9 cellular contexts compared by ENCODE assay signal in genomic region chr1:33257759-33258712, GRCh38. TPM values are rescaled to one million over a fixed set of nuclear protein-coding genes. Genes with fewer than 3 reads are reported as not detected.
DNase-seq lines count a peak whose midpoint lies in the region; ATAC-seq, FAIRE-seq and TF ChIP-seq lines count a peak whose summit lies in the region.
"Had no signal": no experiment of that assay in that cellular context is flagged by ENCODE, and none has a peak within 500 bp of the region (broad histone marks: within the 10 kb centered on the region; RNA-seq: fewer than 3 reads in every experiment).

No MANE protein-coding gene starts in this region.

- peaks cover 40% of the 10 kb centered on the region for H4K20me1 ChIP-seq in astrocyte (ENCODE audit: insufficient read depth, low read length)

- no peak for DNase-seq in activated CD4-positive, alpha-beta T cell treated with anti-CD3 and anti-CD28 coated beads for 36 hours
- no peak for DNase-seq in activated CD4-positive, alpha-beta T cell treated with anti-CD3 and anti-CD28 coated beads, Interleukin-2, amount 50 U/mL, for 48 hours
- no peak for DNase-seq in astrocyte (ENCODE audit: low read depth)
- peak in 1 of 2 donors; percentile 54 for DNase-seq in left lung
- no peak for DNase-seq in NOMO-1 treated with dmso at 0.1 percent for 144 hours (lab: John Stamatoyannopoulos, UW; ENCODE audit: unreplicated experiment)
- no peak for DNase-seq in cerebellar nuclear complex (lab: John Stamatoyannopoulos, UW)

- peak overlapping the region; percentile 34 for H2AFZ ChIP-seq in astrocyte (ENCODE audit: low read depth, low read length)

- peaks cover 10% of the 10 kb centered on the region for H3K4me1 ChIP-seq in astrocyte (ENCODE audit: insufficient read depth, low read length)
- H3K4me1 ChIP-seq in left lung: peaks cover 22 to 28% of the 10 kb centered on the region in 2 donors

- no peaks in the 10 kb centered on the region for H3K36me3 Mint-ChIP-seq in activated CD4-positive, alpha-beta T cell treated with anti-CD3 and anti-CD28 coated beads for 36 hours (ENCODE audit: low read depth)
- H3K36me3 Mint-ChIP-seq in astrocyte (ENCODE audit: low read depth, unreplicated experiment): peaks cover 7% of the 10 kb centered on the region

- H3K4me3 ChIP-seq in astrocyte (ENCODE audit: insufficient read depth, low read depth, low read length) (peak overlapping the region; percentile 87), left lung (peak overlapping the region; percentile 55 to 59)

- TF ChIP-seq CTCF in astrocyte (IDR thresholded peaks at IDR 0.05; ENCODE audit: insufficient read depth, low read depth, low read length) (no peak), left lung (IDR thresholded peaks at IDR 0.05) (no peak)

- no peaks in the 10 kb centered on the region for H3K9me3 Mint-ChIP-seq in activated CD4-positive, alpha-beta T cell treated with anti-CD3 and anti-CD28 coated beads for 36 hours (ENCODE audit: low read depth)
- H3K9me3 Mint-ChIP-seq in astrocyte (ENCODE audit: unreplicated experiment): no peaks in the 10 kb centered on the region

- H3K9ac ChIP-seq in astrocyte (ENCODE audit: low read length): peak overlapping the region; percentile 92

- peaks cover 57% of the 10 kb centered on the region for H3K79me2 ChIP-seq in astrocyte (ENCODE audit: insufficient read depth, low read length)

- ATAC-seq in activated CD4-positive, alpha-beta T cell treated with anti-CD3 and anti-CD28 coated beads for 36 hours: no peak
- ATAC-seq in left lung: peak; percentile 71
- no peak for ATAC-seq in HG02852 (IDR thresholded peaks at IDR 0.05; ENCODE audit: unreplicated experiment)

- peak overlapping the region; percentile 25 for H3K27ac Mint-ChIP-seq in activated CD4-positive, alpha-beta T cell treated with anti-CD3 and anti-CD28 coated beads for 36 hours
- H3K27ac Mint-ChIP-seq in astrocyte (ENCODE audit: unreplicated experiment): peak overlapping the region; percentile 97

- peak overlapping the region; percentile 99 for H3K4me2 ChIP-seq in astrocyte (ENCODE audit: low read length)

- no peak for FAIRE-seq in astrocyte (lab: Jason Lieb, UNC)
- FAIRE-seq: G401.6 had no signal

- CTCF ChIA-PET in activated CD4-positive, alpha-beta T cell treated with anti-CD3 and anti-CD28 coated beads for 36 hours (lab: Charles Lee): interaction anchor here (0.6 to 1.6 kb wide), 3 partner anchors 16 to 38 kb away, joined by 3 to 6 read pairs (median 3); no protein-coding TSS in a partner anchor

- H3K4me1 Mint-ChIP-seq in activated CD4-positive, alpha-beta T cell treated with anti-CD3 and anti-CD28 coated beads for 36 hours: peaks cover 41% of the 10 kb centered on the region
- peaks cover 32% of the 10 kb centered on the region for H3K4me1 Mint-ChIP-seq in astrocyte (ENCODE audit: low read depth, unreplicated experiment)

- peaks cover 3% of the 10 kb centered on the region for H3K36me3 ChIP-seq in astrocyte (ENCODE audit: insufficient read depth, low read length)
- no peaks in the 10 kb centered on the region for H3K36me3 ChIP-seq in left lung

- H3K27me3 ChIP-seq in astrocyte (ENCODE audit: insufficient read depth, low read length) (no peaks in the 10 kb centered on the region), left lung (no peaks in the 10 kb centered on the region)

- no peaks in the 10 kb centered on the region for H3K27me3 Mint-ChIP-seq in activated CD4-positive, alpha-beta T cell treated with anti-CD3 and anti-CD28 coated beads for 36 hours
- no peaks in the 10 kb centered on the region for H3K27me3 Mint-ChIP-seq in astrocyte (ENCODE audit: low read depth, unreplicated experiment)

- POLR2A ChIA-PET in activated CD4-positive, alpha-beta T cell treated with anti-CD3 and anti-CD28 coated beads for 36 hours (lab: Charles Lee): interaction anchor here (0.5 to 1.0 kb wide), 3 partner anchors 92 to 131 kb away, joined by 3 to 4 read pairs (median 3); no protein-coding TSS in a partner anchor

- intact Hi-C loops in activated CD4-positive, alpha-beta T cell treated with anti-CD3 and anti-CD28 coated beads for 36 hours (cut with DNase I, micrococcal nuclease): loop anchor here (1.0 to 5.0 kb wide), 4 partner anchors 94 to 293 kb away; partner anchors contain the start of genes PHC2 (in 1 of the 2) and RNF19B (in 1 of the 2)
- intact Hi-C loops in left lung (cut with DNase I): no loop called here

- H3K27ac ChIP-seq in astrocyte (ENCODE audit: low read depth, low read length) (peak overlapping the region; percentile 80), left lung (peak overlapping the region; percentile 83 to 86), temporal lobe (ENCODE audit: low read depth, low read length) (peak overlapping the region; percentile 50)

- H3K9me3 ChIP-seq in astrocyte (ENCODE audit: insufficient read depth, low read depth, low read length): no peaks in the 10 kb centered on the region
- no peaks in the 10 kb centered on the region for H3K9me3 ChIP-seq in left lung

- peak overlapping the region; percentile 95 for H3K4me3 Mint-ChIP-seq in activated CD4-positive, alpha-beta T cell treated with anti-CD3 and anti-CD28 coated beads for 36 hours
- H3K4me3 Mint-ChIP-seq in astrocyte (ENCODE audit: unreplicated experiment): peak overlapping the region; percentile 99

RNA-seq across cellular contexts. Expression of gene ZNF362, which starts 1.7 kb away (rescaled TPM):
- 10 to 100 TPM; 10.2 to 11.7 TPM for total RNA-seq in activated CD4-positive, alpha-beta T cell treated with anti-CD3 and anti-CD28 coated beads for 36 hours
- total RNA-seq in astrocyte (38.7 and 43.8 TPM in 2 replicates), left lung (10 to 100 TPM; 25.9 to 32.3 TPM), temporal lobe (15.5 TPM)

Comparison
In these comparisons a context has a peak if more than half of its experiments do, and no peak if none do; other contexts are left out.
1. intact Hi-C loops: an anchor here in activated CD4-positive, alpha-beta T cell treated with anti-CD3 and anti-CD28 coated beads for 36 hours (1.0 to 5.0 kb wide); none called in left lung.